Comparison of ENCODE assay signal across 8 cellular contexts in genomic region chr1:10475510-10475909, GRCh38. TPM values are rescaled to one million over a fixed set of nuclear protein-coding genes. Genes with fewer than 3 reads are reported as not detected.
DNase-seq lines count a peak whose midpoint lies in the region; FAIRE-seq and TF ChIP-seq lines count a peak whose summit lies in the region.

No MANE protein-coding gene starts in this region.

- H3K27me3 ChIP-seq in A673 (replicated peaks; ENCODE audit: insufficient read depth, low read depth, low read length, poor library complexity) (no peaks in the 10 kb centered on the region), HUES64 (ENCODE audit: insufficient read depth, low read length) (no peaks in the 10 kb centered on the region), bronchial epithelial cell (ENCODE audit: control insufficient read depth, insufficient read depth, low read length) (no peaks in the 10 kb centered on the region), mucosa of rectum (ENCODE audit: control insufficient read depth in 2 of 2, insufficient read depth in 2 of 2, low read length in 2 of 2) (no peaks in the 10 kb centered on the region)

- CTCF ChIA-PET in A673 (lab: Charles Lee) = no interaction called here

- no peaks in the 10 kb centered on the region for H3K36me3 ChIP-seq in A673 (ENCODE audit: insufficient read depth, low read length, poor library complexity, severe bottlenecking)
- no peaks in the 10 kb centered on the region for H3K36me3 ChIP-seq in HUES64 (ENCODE audit: insufficient read depth, low read length)
- peaks cover 2% of the 10 kb centered on the region for H3K36me3 ChIP-seq in bronchial epithelial cell (ENCODE audit: control insufficient read depth, insufficient read depth, low read length)
- peaks cover 0 to 2% of the 10 kb centered on the region in 2 donors for H3K36me3 ChIP-seq in mucosa of rectum (ENCODE audit: control insufficient read depth in 2 of 2, insufficient read depth in 2 of 2, low read length in 2 of 2)

- peaks cover 4% of the 10 kb centered on the region for H3K4me1 ChIP-seq in A673 (ENCODE audit: insufficient read depth, low read length, poor library complexity, severe bottlenecking)
- H3K4me1 ChIP-seq in HUES64 (ENCODE audit: insufficient read depth, low read length) = peaks cover 12% of the 10 kb centered on the region
- peaks cover 20 to 24% of the 10 kb centered on the region in 2 donors for H3K4me1 ChIP-seq in mucosa of rectum (ENCODE audit: control insufficient read depth in 2 of 2, insufficient read depth in 2 of 2, low read length in 2 of 2)

- TF ChIP-seq CTCF in A673 (conservative IDR thresholded peaks at IDR 0.05; ENCODE audit: low read depth, low read length) = no peak
- TF ChIP-seq CTCF in bronchial epithelial cell (IDR thresholded peaks at IDR 0.05; ENCODE audit: insufficient read depth, low read length, severe bottlenecking) = no peak

- H3K4me3 ChIP-seq in A673 (ENCODE audit: low read depth, low read length, poor library complexity, severe bottlenecking) = peak overlapping the region; percentile 81
- peak overlapping the region; percentile 99 for H3K4me3 ChIP-seq in HUES64 (ENCODE audit: low read length)
- H3K4me3 ChIP-seq in bronchial epithelial cell (ENCODE audit: low read depth, low read length) = peak overlapping the region; percentile 88
- H3K4me3 ChIP-seq in mucosa of rectum (ENCODE audit: low read length in 2 of 2) = peak overlapping the region; percentile 85 to 90

- H3K9me3 ChIP-seq in A673 (ENCODE audit: low read depth, low read length, poor library complexity, severe bottlenecking) (no peaks in the 10 kb centered on the region), HUES64 (ENCODE audit: insufficient read depth, low read depth, low read length) (no peaks in the 10 kb centered on the region), mucosa of rectum (ENCODE audit: control insufficient read depth in 2 of 2, low read length in 2 of 2) (no peaks in the 10 kb centered on the region)

- WGBS in HUES64 = 2% methylated on average over 13 of the region's 13 CpGs

- no peak for FAIRE-seq in bronchial epithelial cell (lab: Jason Lieb, UNC)

- POLR2A ChIA-PET in A673 (lab: Charles Lee; ENCODE audit: low non-redundant PET) = no interaction called here

- intact Hi-C loops in A673 (cut with micrococcal nuclease; ENCODE audit: unreplicated experiment) = no loop called here

- BruUV-seq in A673 (replicated peaks; lab: Mats Ljungman, UMichigan) = no TSS peak

- DNase-seq in A673 (ENCODE audit: low spot score) (no peak), bronchial epithelial cell (ENCODE audit: low read depth) (no peak), medulla oblongata (ENCODE audit: extremely low spot score) (no peak), NCI-H69 (lab: John Stamatoyannopoulos, UW) (no peak), NCI-H526 treated with DMSO at 0.1 percent for 48 hours (lab: John Stamatoyannopoulos, UW) (no peak)
- DNase-seq in activated CD4-positive, alpha-beta T cell treated with anti-CD3 and anti-CD28 coated beads for 1 hour = no peak

- H3K9ac ChIP-seq in HUES64 (ENCODE audit: low read depth, low read length) = peak overlapping the region; percentile 88
- peak overlapping the region; percentile 72 to 80 for H3K9ac ChIP-seq in mucosa of rectum (ENCODE audit: low read depth in 1 of 2, low read length in 2 of 2)

- H3K27ac ChIP-seq in A673 (ENCODE audit: low read depth, low read length, poor library complexity, severe bottlenecking) = peak overlapping the region; percentile 34
- peak overlapping the region; percentile 66; the same call in 1 of the 2 replicates for H3K27ac ChIP-seq in HUES64 (ENCODE audit: low read depth, low read length)
- peak overlapping the region in 1 of 2 donors; percentile 70 for H3K27ac ChIP-seq in mucosa of rectum (ENCODE audit: low read depth in 2 of 2, low read length in 2 of 2)

RNA-seq across cellular contexts. Expression of gene PEX14, which starts 0.8 kb away (rescaled TPM):
- total RNA-seq in A673 (2021) (26.8 and 29.3 TPM in 2 replicates), bronchial epithelial cell (8.7 and 14.2 TPM in 2 replicates)
- 15.1 TPM for polyA plus RNA-seq in HUES64 (2013, experiment 1 of 2)
- 18.3 TPM for polyA plus RNA-seq in HUES64 (2013, experiment 2 of 2)

RNA-seq across cellular contexts. Expression of gene DFFA, which starts 3.2 kb away (rescaled TPM):
- total RNA-seq in A673 (2021) (49.1 and 49.7 TPM in 2 replicates), bronchial epithelial cell (46.7 and 55.5 TPM in 2 replicates)
- 41.1 TPM for polyA plus RNA-seq in HUES64 (2013, experiment 1 of 2)
- 41.0 TPM for polyA plus RNA-seq in HUES64 (2013, experiment 2 of 2)

RNA-seq across cellular contexts. Expression of gene CORT, which starts 25.7 kb away (rescaled TPM):
- total RNA-seq in A673 (2021) (1.4 and 2.0 TPM in 2 replicates), bronchial epithelial cell (0.26 TPM in 2 replicates)
- not detected for polyA plus RNA-seq in HUES64 (2013, experiment 1 of 2)
- polyA plus RNA-seq in HUES64 (2013, experiment 2 of 2) = 0.51 TPM

RNA-seq across cellular contexts. Expression of gene CENPS, which starts 45.3 kb away (rescaled TPM):
- total RNA-seq in A673 (2021) (37.7 and 42.2 TPM in 2 replicates), bronchial epithelial cell (8.4 and 9.7 TPM in 2 replicates)
- polyA plus RNA-seq in HUES64 (2013, experiment 1 of 2) = 22.6 TPM
- polyA plus RNA-seq in HUES64 (2013, experiment 2 of 2) = 21.6 TPM
